15 cellular contexts compared by ENCODE assay signal in the genomic region with DNA sequence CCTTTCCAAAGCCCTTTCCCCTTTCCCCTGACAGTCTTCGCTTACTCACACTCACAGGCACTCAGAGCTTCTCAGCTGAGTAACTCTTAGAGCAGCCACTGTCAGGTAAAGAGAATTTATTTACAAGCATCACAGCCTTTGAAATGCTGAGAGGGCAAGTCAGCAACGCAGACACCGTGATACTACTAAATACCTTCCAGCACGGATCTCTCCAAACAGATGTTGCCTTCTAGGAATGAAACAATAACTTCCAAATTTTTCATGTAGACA.
A peak's percentile ranks its signal among the peaks of the same experiment; 100 is the strongest.
DNase-seq lines count a peak whose midpoint lies in the region; ATAC-seq and TF ChIP-seq lines count a peak whose summit lies in the region.
"Had no signal": no experiment of that assay in that cellular context is flagged by ENCODE, and none has a peak within 500 bp of the region (broad histone marks: within the 10 kb centered on the region; RNA-seq: fewer than 3 reads in every experiment).

No MANE protein-coding gene starts in this region.

- H3K4me2 ChIP-seq in hepatocyte: no peak overlapping the region

- H3K27ac Mint-ChIP-seq in HFFc6 (peak overlapping the region; percentile 51), T-cell (no peak overlapping the region)

- H3K9me3 ChIP-seq in hepatocyte (ENCODE audit: low read depth): no peaks in the 10 kb centered on the region
- H3K9me3 ChIP-seq: ovary had no signal

- no peak for DNase-seq in HFFc6
- peak; percentile 41 for DNase-seq in NCI-H226
- peak; percentile 49 for DNase-seq in hepatocyte (ENCODE audit: low spot score)
- DNase-seq in renal cortical epithelial cell (ENCODE audit: low read depth): peak; percentile 69
- no peak for DNase-seq in T-cell
- DNase-seq in activated T-cell treated with anti-CD3 and anti-CD28 coated beads for 4 hours: no peak
- DNase-seq: activated CD4-positive, CD25-positive, alpha-beta regulatory T cell; activated naive CD4-positive, alpha-beta T cell; foreskin fibroblast; NCI-H1417 treated with DMSO at 0.1 percent for 48 hours; NCI-H69; ovary had no signal

- H3K4me3 ChIP-seq in hepatocyte: no peak overlapping the region
- H3K4me3 ChIP-seq: BLaER1 treated with 17β-estradiol and CSF1 and Interleukin-3, amounts not matched to agents 10 nM and 100 nM; GM12878; ovary had no signal

- H3K36me3 ChIP-seq in hepatocyte (replicated peaks; ENCODE audit: insufficient read depth, low read depth): no peaks in the 10 kb centered on the region
- H3K36me3 ChIP-seq: ovary had no signal

- H3K36me3 Mint-ChIP-seq in HFFc6 (ENCODE audit: low read depth) (peaks cover 6% of the 10 kb centered on the region; the same call in 1 of the 2 replicates), T-cell (peaks cover 52% of the 10 kb centered on the region)

- POLR2A ChIA-PET in T-cell (lab: Charles Lee): no interaction called here

- peaks cover 35% of the 10 kb centered on the region for H3K79me2 ChIP-seq in hepatocyte

- H3K9me3 Mint-ChIP-seq in HFFc6 (no peaks in the 10 kb centered on the region), T-cell (no peaks in the 10 kb centered on the region)

- no peaks in the 10 kb centered on the region for H3K9me2 ChIP-seq in hepatocyte (replicated peaks; ENCODE audit: insufficient read depth)

- no peak overlapping the region; the same call in 1 of the 2 replicates for H3K4me3 Mint-ChIP-seq in HFFc6
- H3K4me3 Mint-ChIP-seq in T-cell: no peak overlapping the region

- peaks cover 7% of the 10 kb centered on the region for H3K4me1 ChIP-seq in hepatocyte (ENCODE audit: insufficient read depth)

- no peak for ATAC-seq in T-cell (replicated peaks in 1 of 4)
- no peak for ATAC-seq in GM19351 (IDR thresholded peaks at IDR 0.05; ENCODE audit: unreplicated experiment)
- ATAC-seq: GM12878 had no signal

- H3K27me3 Mint-ChIP-seq in HFFc6 (ENCODE audit: insufficient read depth) (no peaks in the 10 kb centered on the region), T-cell (no peaks in the 10 kb centered on the region)

- TF ChIP-seq CTCF in HFFc6 (IDR thresholded peaks at IDR 0.05): no peak
- no peak for TF ChIP-seq CTCF in hepatocyte (IDR thresholded peaks at IDR 0.05; ENCODE audit: poor library complexity)

- H3K27me3 ChIP-seq in hepatocyte: no peaks in the 10 kb centered on the region
- H3K27me3 ChIP-seq: BLaER1 treated with 17β-estradiol and CSF1 and Interleukin-3, amounts not matched to agents 10 nM and 100 nM; ovary had no signal

- peak overlapping the region; percentile 38 for H3K27ac ChIP-seq in hepatocyte
- H3K27ac ChIP-seq: BLaER1 treated with 17β-estradiol and CSF1 and Interleukin-3, amounts not matched to agents 10 nM and 100 nM; ovary had no signal

- peaks cover 32% of the 10 kb centered on the region for H3K4me1 Mint-ChIP-seq in HFFc6 (ENCODE audit: low read depth)
- peaks cover 64 to 80% (median 69%) of the 10 kb centered on the region in 3 donors for H3K4me1 Mint-ChIP-seq in T-cell

- WGBS in hepatocyte (ENCODE audit: low lambda C conversion rate, missing lambda C conversion rate): 41% methylated on average over 4 of the region's 4 CpGs

- H4K20me1 ChIP-seq in hepatocyte (ENCODE audit: insufficient read depth, poor library complexity, severe bottlenecking): peaks cover 4% of the 10 kb centered on the region

- CTCF ChIA-PET in T-cell (lab: Charles Lee): interaction anchor here in 1 of 2 donors (0.5 kb wide), 1 partner anchor 165 kb away, joined by 3 read pairs; no protein-coding TSS in a partner anchor

- H2AFZ ChIP-seq in hepatocyte: no peak overlapping the region

Comparison
In these comparisons a context has a peak if more than half of its experiments do, and no peak if none do; other contexts are left out.
1. DNase-seq: peak in NCI-H226 (single experiment), hepatocyte (single experiment) and renal cortical epithelial cell (single experiment); none in HFFc6 (single experiment), T-cell (0 of 34) and activated T-cell treated with anti-CD3 and anti-CD28 coated beads for 4 hours (single experiment).